10 cellular contexts compared by ENCODE assay signal in genomic region chr10:21481407-21481806, GRCh38. TPM values are rescaled to one million over a fixed set of nuclear protein-coding genes. Genes with fewer than 3 reads are reported as not detected.
"Had no signal": no experiment of that assay in that cellular context is flagged by ENCODE, and none has a peak within 500 bp of the region (broad histone marks: within the 10 kb centered on the region; RNA-seq: fewer than 3 reads in every experiment).

No MANE protein-coding gene starts in this region.

- H3K9ac ChIP-seq: GM23248 had no signal

- H3K4me3 Mint-ChIP-seq: GM23338, H9 had no signal

- ATAC-seq: GM23338, HCT116 had no signal

- DNase-seq: GM23248, GOT3, H7, H9, HCEC 1CT had no signal

- H3K4me2 ChIP-seq: GM23338 had no signal

- H3K27ac Mint-ChIP-seq: GM23338, H9 had no signal

- H3K27ac ChIP-seq: GM23248 had no signal

- FAIRE-seq: H1, H54 had no signal

- H3K36me3 ChIP-seq: HAP-1 had no signal

- H2AFZ ChIP-seq: GM23248, GM23338 had no signal

- H3K4me3 ChIP-seq: GM23248, GM23338, HAP-1 had no signal

RNA-seq across cellular contexts. Expression of gene SKIDA1, which starts 44.1 kb away (rescaled TPM):
- total RNA-seq: GM23248 had no signal
